Comparison of ENCODE assay signal across 14 cellular contexts in the genomic region with DNA sequence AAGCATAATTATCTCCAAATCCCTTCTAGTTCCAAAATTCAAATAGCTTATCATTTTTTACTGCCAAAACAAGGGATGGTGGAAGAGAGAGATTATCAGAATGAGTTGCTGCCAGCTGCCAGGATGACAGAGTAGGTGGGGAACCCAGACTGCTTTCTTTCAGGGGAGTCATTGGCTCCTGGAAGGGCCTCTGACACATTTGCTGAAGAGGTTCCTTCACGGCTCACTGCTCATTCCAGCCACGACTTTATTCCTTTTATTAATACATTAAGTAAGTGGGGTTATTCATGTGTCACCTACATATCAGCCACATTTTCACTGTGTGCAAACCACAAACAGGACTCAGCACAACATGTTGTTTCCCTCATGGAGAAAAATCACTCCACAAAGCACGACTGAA. TPM values are rescaled to one million over a fixed set of nuclear protein-coding genes. Genes with fewer than 3 reads are reported as not detected.
DNase-seq lines count a peak whose midpoint lies in the region; ATAC-seq and TF ChIP-seq lines count a peak whose summit lies in the region.
"Had no signal": no experiment of that assay in that cellular context is flagged by ENCODE, and none has a peak within 500 bp of the region (broad histone marks: within the 10 kb centered on the region; RNA-seq: fewer than 3 reads in every experiment).

No MANE protein-coding gene starts in this region.

- TF ChIP-seq EP300 in esophagus muscularis mucosa (IDR thresholded peaks at IDR 0.05) = no peak
- no peak for TF ChIP-seq EP300 in gastroesophageal sphincter (IDR thresholded peaks at IDR 0.05)

- intact Hi-C loops in esophagus muscularis mucosa (cut with DNase I) = no loop called here

- H3K4me1 ChIP-seq in esophagus muscularis mucosa (no peaks in the 10 kb centered on the region), gastroesophageal sphincter (no peaks in the 10 kb centered on the region)
- H3K4me1 ChIP-seq: upper lobe of right lung had no signal

- no peaks in the 10 kb centered on the region for H3K36me3 ChIP-seq in esophagus muscularis mucosa
- no peaks in the 10 kb centered on the region for H3K36me3 ChIP-seq in gastroesophageal sphincter
- H3K36me3 ChIP-seq: upper lobe of right lung had no signal

- H3K4me3 ChIP-seq in esophagus muscularis mucosa = no peak overlapping the region
- no peak overlapping the region for H3K4me3 ChIP-seq in gastroesophageal sphincter
- H3K4me3 ChIP-seq: mucosa of descending colon, upper lobe of right lung had no signal

- DNase-seq in NCI-H446 treated with DMSO at 0.1 percent for 48 hours (lab: John Stamatoyannopoulos, UW) (peak; percentile 24), NCI-H446 (lab: John Stamatoyannopoulos, UW) (no peak), LHCN-M2 (ENCODE audit: low read depth) (peak; percentile 51), renal cortical epithelial cell (ENCODE audit: low read depth) (peak; percentile 66), esophagus muscularis mucosa (ENCODE audit: extremely low spot score) (no peak), NCI-H146 (lab: John Stamatoyannopoulos, UW) (no peak)
- DNase-seq: activated T-cell treated with anti-CD3 and anti-CD28 coated beads, Interleukin-2, amount 50 U/mL, for 1 hour; mucosa of descending colon; NCI-H1092 treated with DMSO at 0.1 percent for 48 hours; upper lobe of right lung had no signal

- ATAC-seq in HG02610 (IDR thresholded peaks at IDR 0.05; ENCODE audit: unreplicated experiment) = peak; percentile 84
- no peak for ATAC-seq in gastroesophageal sphincter
- ATAC-seq: mucosa of descending colon, upper lobe of right lung had no signal

- 52% methylated on average over 3 of the region's 3 CpGs for WGBS in esophagus muscularis mucosa
- WGBS in gastroesophageal sphincter (ENCODE audit: low coverage in 1 of 2), 2 donors = 27 to 64% methylated on average over 2 to 3 of the region's 3 CpGs

- no peak for TF ChIP-seq POLR2A in esophagus muscularis mucosa (IDR thresholded peaks at IDR 0.05; ENCODE audit: low read depth)
- TF ChIP-seq POLR2A in gastroesophageal sphincter (IDR thresholded peaks at IDR 0.05) = no peak

- H3K27me3 ChIP-seq in esophagus muscularis mucosa (peaks cover 0 to 12% (median 0%) of the 10 kb centered on the region in 4 donors), gastroesophageal sphincter (peaks cover 22% of the 10 kb centered on the region)
- H3K27me3 ChIP-seq: upper lobe of right lung had no signal

- no peaks in the 10 kb centered on the region for H3K9me3 ChIP-seq in esophagus muscularis mucosa
- H3K9me3 ChIP-seq in gastroesophageal sphincter = no peaks in the 10 kb centered on the region
- H3K9me3 ChIP-seq: mucosa of descending colon, upper lobe of right lung had no signal

- H3K27ac ChIP-seq in esophagus muscularis mucosa (replicated peaks in 1 of 4) = no peak overlapping the region
- no peak overlapping the region for H3K27ac ChIP-seq in gastroesophageal sphincter
- H3K27ac ChIP-seq: upper lobe of right lung, VCaP had no signal

- TF ChIP-seq CTCF in esophagus muscularis mucosa (IDR thresholded peaks at IDR 0.05) = no peak
- no peak for TF ChIP-seq CTCF in gastroesophageal sphincter (IDR thresholded peaks at IDR 0.05)

RNA-seq across cellular contexts. Expression of a gene that starts 12.7 kb away (rescaled TPM):
- total RNA-seq in LHCN-M2 (2014; rRNA removed) (3.3 and 5.8 TPM in 2 replicates), renal cortical epithelial cell (0.30 and 0.69 TPM in 2 replicates), esophagus muscularis mucosa (1 to 10 TPM in 1 of 4 donors, under 1 TPM in 3; 0.46 to 1.2 (median 0.66) TPM), gastroesophageal sphincter (1 to 10 TPM in 1 of 4 donors, under 1 TPM in 3; 0.39 to 2.3 (median 0.51) TPM)
- polyA plus RNA-seq in LHCN-M2 (2012) = 1.7 TPM
- total RNA-seq: RPMI7951, upper lobe of right lung had no signal

RNA-seq across cellular contexts. Expression of a gene that starts 23.5 kb away (rescaled TPM):
- 87.1 and 103 TPM in 2 replicates for total RNA-seq in LHCN-M2 (2014; rRNA removed)
- 38.0 TPM for polyA plus RNA-seq in LHCN-M2 (2012)
- 18.1 and 38.6 TPM in 2 replicates for total RNA-seq in renal cortical epithelial cell
- 10 to 100 TPM; 10.1 to 21.6 (median 13.9) TPM for total RNA-seq in esophagus muscularis mucosa
- total RNA-seq in gastroesophageal sphincter = 10 to 100 TPM; 12.2 to 29.7 (median 23.1) TPM

RNA-seq across cellular contexts. Expression of a gene that starts 46.1 kb away (rescaled TPM):
- total RNA-seq in LHCN-M2 (2014; rRNA removed) (165 and 168 TPM in 2 replicates), renal cortical epithelial cell (2.5 and 43.2 TPM in 2 replicates), esophagus muscularis mucosa (under 1 TPM; 0.17 to 0.98 (median 0.54) TPM), gastroesophageal sphincter (1 to 10 TPM in 2 of 4 donors, under 1 TPM in 2; 0.89 to 2.9 (median 1.4) TPM)
- polyA plus RNA-seq in LHCN-M2 (2012) = 29.3 TPM

Comparison
In these comparisons a context has a peak if more than half of its experiments do, and no peak if none do; other contexts are left out.
1. DNase-seq: peak in NCI-H446 treated with DMSO at 0.1 percent for 48 hours (single experiment), LHCN-M2 (single experiment) and renal cortical epithelial cell (single experiment); none in NCI-H446 (0 of 2), esophagus muscularis mucosa (single experiment) and NCI-H146 (single experiment).